7 cellular contexts compared by ENCODE assay signal in genomic region chr13:48235100-48235813, GRCh38. TPM values are rescaled to one million over a fixed set of nuclear protein-coding genes. Genes with fewer than 3 reads are reported as not detected.
DNase-seq lines count a peak whose midpoint lies in the region; ATAC-seq, FAIRE-seq and TF ChIP-seq lines count a peak whose summit lies in the region.

No MANE protein-coding gene starts in this region.

- H3K9me3 ChIP-seq in breast epithelium (no peaks in the 10 kb centered on the region), keratinocyte (ENCODE audit: control insufficient read depth, low read depth, low read length) (no peaks in the 10 kb centered on the region)

- H3K27ac Mint-ChIP-seq in GM23338 = peak overlapping the region; percentile 71
- peak overlapping the region; percentile 12 for H3K27ac Mint-ChIP-seq in stimulated activated memory B cell treated with anti-CD40 and anti-IgM and Interleukin-4, amounts not matched to agents 10 μg/mL and 1 μg/mL and 100 μg/mL, for 72 hours

- peaks cover 49% of the 10 kb centered on the region for H3K4me1 Mint-ChIP-seq in GM23338
- peaks cover 33% of the 10 kb centered on the region for H3K4me1 Mint-ChIP-seq in stimulated activated memory B cell treated with anti-CD40 and anti-IgM and Interleukin-4, amounts not matched to agents 10 μg/mL and 1 μg/mL and 100 μg/mL, for 72 hours

- peak overlapping the region; percentile 96 for H3K4me3 Mint-ChIP-seq in GM23338
- peak overlapping the region; percentile 65 for H3K4me3 Mint-ChIP-seq in stimulated activated memory B cell treated with anti-CD40 and anti-IgM and Interleukin-4, amounts not matched to agents 10 μg/mL and 1 μg/mL and 100 μg/mL, for 72 hours

- no peak overlapping the region for H2AFZ ChIP-seq in GM23338
- no peak overlapping the region for H2AFZ ChIP-seq in keratinocyte (ENCODE audit: control insufficient read depth, low read length)

- H3K36me3 ChIP-seq in GM23338 (ENCODE audit: insufficient read depth) (no peaks in the 10 kb centered on the region), breast epithelium (no peaks in the 10 kb centered on the region), keratinocyte (ENCODE audit: control insufficient read depth in 2 of 2, extremely low read depth in 1 of 2, insufficient read depth in 2 of 2, low read length in 2 of 2) (peaks cover 0 to 4% of the 10 kb centered on the region in 2 experiments)

- H3K27ac ChIP-seq in GM23338 (ENCODE audit: low read depth) (peak overlapping the region; percentile 80), breast epithelium (peak overlapping the region; percentile 100), keratinocyte (ENCODE audit: control insufficient read depth, insufficient read depth, low read length) (peak overlapping the region; percentile 98)

- no peak for TF ChIP-seq POLR2A in breast epithelium (IDR thresholded peaks at IDR 0.05)

- H3K9me1 ChIP-seq in keratinocyte (ENCODE audit: control insufficient read depth, extremely low read depth, insufficient read depth, low read length) = peaks cover 4% of the 10 kb centered on the region

- FAIRE-seq in keratinocyte (lab: Jason Lieb, UNC) = peak; percentile 69

- no peaks in the 10 kb centered on the region for H3F3A ChIP-seq in GM23338 (replicated peaks; ENCODE audit: low read depth)

- H3K9ac ChIP-seq in keratinocyte (ENCODE audit: control insufficient read depth, extremely low read depth, insufficient read depth, low read length) = peak overlapping the region; percentile 99

- H3K36me3 Mint-ChIP-seq in GM23338 (ENCODE audit: low read depth) = peaks cover 3% of the 10 kb centered on the region
- no peaks in the 10 kb centered on the region for H3K36me3 Mint-ChIP-seq in stimulated activated memory B cell treated with anti-CD40 and anti-IgM and Interleukin-4, amounts not matched to agents 10 μg/mL and 1 μg/mL and 100 μg/mL, for 72 hours

- H3K79me2 ChIP-seq in GM23338 (replicated peaks; ENCODE audit: insufficient read depth) (peaks cover 59% of the 10 kb centered on the region), keratinocyte (ENCODE audit: control insufficient read depth, insufficient read depth, low read length) (peaks cover 69% of the 10 kb centered on the region)

- peaks cover 54% of the 10 kb centered on the region for H3K4me1 ChIP-seq in GM23338 (ENCODE audit: insufficient read depth)
- H3K4me1 ChIP-seq in breast epithelium = peaks cover 9 to 16% of the 10 kb centered on the region in 2 donors
- peaks cover 38% of the 10 kb centered on the region for H3K4me1 ChIP-seq in keratinocyte (ENCODE audit: control insufficient read depth, extremely low read depth, insufficient read depth, low read length)

- H4K20me1 ChIP-seq in GM23338 (replicated peaks; ENCODE audit: insufficient read depth) = no peaks in the 10 kb centered on the region; the same call in 1 of the 2 replicates
- peaks cover 5% of the 10 kb centered on the region for H4K20me1 ChIP-seq in keratinocyte (ENCODE audit: control insufficient read depth, extremely low read depth, insufficient read depth, low read length)

- dilution Hi-C loops in keratinocyte (cut with MboI; ENCODE audit: extremely low pct_ligation_motif_present, low sequenced_read_pairs) = no loop called here

- H3K4me3 ChIP-seq in GM23338 (peak overlapping the region; percentile 85), breast epithelium (peak overlapping the region; percentile 98 to 99 (median 99)), keratinocyte (ENCODE audit: control insufficient read depth in 2 of 3, extremely low read depth in 1 of 3, insufficient read depth in 2 of 3, low read depth in 1 of 3, low read length in 3 of 3) (peak overlapping the region; percentile 97 to 100 (median 99))

- TF ChIP-seq CTCF in GM23338 (conservative IDR thresholded peaks at IDR 0.05; ENCODE audit: low read depth in 2 of 2) = no peak
- no peak for TF ChIP-seq CTCF in breast epithelium (IDR thresholded peaks at IDR 0.05)
- TF ChIP-seq CTCF in keratinocyte (optimal IDR thresholded peaks at IDR 0.05 in 1 of 3, IDR thresholded peaks at IDR 0.05 in 1 of 3, conservative IDR thresholded peaks at IDR 0.05 in 1 of 3; ENCODE audit: extremely low read depth in 1 of 3, insufficient read depth in 2 of 3, low read length in 3 of 3) = no peak

- ATAC-seq in GM23338 (peak; percentile 8), left colon (no peak)
- peak; percentile 50 for ATAC-seq in stimulated activated memory B cell treated with anti-CD40 and anti-IgM and Interleukin-4, amounts not matched to agents 10 μg/mL and 1 μg/mL and 100 μg/mL, for 72 hours

- peak overlapping the region; percentile 84 for H3K4me2 ChIP-seq in GM23338
- H3K4me2 ChIP-seq in keratinocyte (ENCODE audit: control insufficient read depth, extremely low read depth, insufficient read depth, low read depth, low read length) = peak overlapping the region; percentile 88

- intact Hi-C loops in breast epithelium (cut with DNase I; ENCODE audit: low total_unique reads) (no loop called here), left colon (cut with DNase I, micrococcal nuclease) (no loop called here)

- no peaks in the 10 kb centered on the region for H3K9me2 ChIP-seq in GM23338 (ENCODE audit: insufficient read depth)

- peaks cover 6% of the 10 kb centered on the region for H3K27me3 Mint-ChIP-seq in GM23338 (ENCODE audit: insufficient read depth, low read depth, poor library complexity)
- H3K27me3 Mint-ChIP-seq in stimulated activated memory B cell treated with anti-CD40 and anti-IgM and Interleukin-4, amounts not matched to agents 10 μg/mL and 1 μg/mL and 100 μg/mL, for 72 hours = no peaks in the 10 kb centered on the region

- H3K27me3 ChIP-seq in GM23338 (ENCODE audit: insufficient read depth) = peaks cover 4% of the 10 kb centered on the region; the same call in 1 of the 2 replicates
- no peaks in the 10 kb centered on the region for H3K27me3 ChIP-seq in breast epithelium
- H3K27me3 ChIP-seq in keratinocyte (ENCODE audit: control insufficient read depth, extremely low read depth, insufficient read depth, low read length) = no peaks in the 10 kb centered on the region

- DNase-seq in GF-D8 (lab: John Stamatoyannopoulos, UW) = peak; percentile 52
- DNase-seq in GM23338 (ENCODE audit: low spot score) = peak; percentile 65
- peak; percentile 56 for DNase-seq in NCI-H226
- peak in 1 of 2 donors; percentile 72 for DNase-seq in breast epithelium (ENCODE audit: low spot score in 2 of 2)
- DNase-seq in keratinocyte (ENCODE audit: low read depth, low spot score) = no peak
- DNase-seq in left colon = no peak

- no peaks in the 10 kb centered on the region for H3K9me3 Mint-ChIP-seq in GM23338
- H3K9me3 Mint-ChIP-seq in stimulated activated memory B cell treated with anti-CD40 and anti-IgM and Interleukin-4, amounts not matched to agents 10 μg/mL and 1 μg/mL and 100 μg/mL, for 72 hours = no peaks in the 10 kb centered on the region

TF ChIP-seq in GM23338, 12 proteins besides CTCF, POLR2A, EP300 and RAD21:
- TF ChIP-seq POLR2AphosphoS5 (IDR thresholded peaks at IDR 0.05; ENCODE audit: low read depth) = no peak

RNA-seq across cellular contexts. Expression of gene ITM2B, which starts 2.3 kb away (rescaled TPM):
- 139 and 167 TPM in 2 replicates for total RNA-seq in GM23338 (2014; rRNA removed; shearing (Covaris generic))
- polyA plus RNA-seq in GM23338 (2016; fragmentation: Nextera tagmentation; extraction: Ambion mirVana) (307 and 318 TPM in 2 replicates), keratinocyte (278 to 401 TPM (median 294 TPM) in 3 replicates)
- total RNA-seq in breast epithelium (100 to 1,000 TPM; 369 to 727 (median 475) TPM), left colon (100 to 1,000 TPM; 393 to 473 TPM)
- polyA plus RNA-seq in keratinocyte (2011; ENCODE audit: low read depth) = 501 TPM
- 227 and 507 TPM in 2 replicates for polyA plus RNA-seq in keratinocyte (2011; cell fraction: cytosol; rRNA removed)
- 641 and 718 TPM in 2 replicates for polyA plus RNA-seq in keratinocyte (2011; cell fraction: nucleus; rRNA removed)
- polyA plus RNA-seq in keratinocyte (2012; ENCODE audit: low replicate concordance) = 243 and 479 TPM in 2 replicates
- 35.2 to 148 TPM (median 92.4 TPM) in 3 replicates for polyA minus RNA-seq in keratinocyte
- polyA minus RNA-seq in keratinocyte (2011; cell fraction: cytosol; rRNA and poly(A)+ RNA removed) = 187 TPM
- polyA minus RNA-seq in keratinocyte (2011; cell fraction: nucleus; rRNA and poly(A)+ RNA removed) = 141 and 299 TPM in 2 replicates

Comparison
In these comparisons a context has a peak if more than half of its experiments do, and no peak if none do; other contexts are left out.
1. DNase-seq: peak in GF-D8 (single experiment), GM23338 (single experiment) and NCI-H226 (single experiment); none in keratinocyte (single experiment) and left colon (0 of 2).
2. Peak in every context shown above with its lines, with median percentiles within 50 percentile points of each other: H3K27ac ChIP-seq and H3K4me3 ChIP-seq.